ENCODE assay signal across 28 cellular contexts in the genomic region with DNA sequence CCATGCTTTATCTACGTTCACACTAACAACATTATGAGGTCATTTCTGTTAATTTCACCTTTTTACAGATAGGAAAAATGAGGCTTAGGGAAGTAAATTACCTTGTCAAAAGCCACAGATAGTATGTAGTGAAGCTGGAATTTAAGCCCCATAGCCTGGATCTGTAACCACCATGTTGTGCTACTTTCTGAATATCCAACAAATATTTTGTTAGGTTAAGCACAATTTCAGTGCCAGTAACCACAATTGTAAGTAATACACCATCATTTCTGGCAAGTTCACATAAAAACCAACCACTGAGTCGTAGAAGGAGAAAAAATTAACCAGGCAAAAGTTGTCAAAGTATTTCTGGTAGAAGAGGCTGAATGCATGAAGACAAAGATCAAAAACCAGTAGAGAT.
"Had no signal": no experiment of that assay in that cellular context is flagged by ENCODE, and none has a peak within 500 bp of the region (broad histone marks: within the 10 kb centered on the region; RNA-seq: fewer than 3 reads in every experiment).

No MANE protein-coding gene starts in this region.

- H3K9ac ChIP-seq: neural progenitor cell, parathyroid adenoma had no signal

- DNase-seq: hippocampal formation; kidney glomerular epithelial cell; left ventricle myocardium inferior; mesendoderm; naive B cell; natural killer cell; nephron progenitor cell; occipital lobe; psoas muscle; right lobe of liver; stimulated activated CD4-positive, alpha-beta T cell treated with anti-CD3 and anti-CD28 coated beads, Interleukin-12 subunit alpha, Interleukin-12 subunit beta, amount 100 ng/mL, for 4 hours; stimulated activated CD4-positive, alpha-beta T cell treated with anti-CD3 and anti-CD28 coated beads, Interleukin-15, amount 100 ng/mL, for 24 hours; stimulated activated CD4-positive, alpha-beta T cell treated with anti-CD3 and anti-CD28 coated beads, Interleukin-2, amount 100 ng/mL, for 24 hours; stimulated activated CD4-positive, alpha-beta T cell treated with anti-CD3 and anti-CD28 coated beads, Interleukin-4, amount 100 ng/mL, for 1 hour; stimulated activated naive CD4-positive, alpha-beta T cell; testis; thyroid gland; transverse colon; upper lobe of left lung had no signal

- FAIRE-seq: keratinocyte had no signal

- H3K27me3 ChIP-seq: neural progenitor cell, neutrophil, right atrium auricular region, right lobe of liver, testis, thyroid gland, transverse colon, upper lobe of left lung, vagina had no signal

- H3K4me2 ChIP-seq: neural progenitor cell had no signal

- H3K27ac ChIP-seq: left ventricle myocardium inferior, neural progenitor cell, neutrophil, parathyroid adenoma, psoas muscle, right atrium auricular region, right lobe of liver, testis, thyroid gland, transverse colon, upper lobe of left lung, vagina had no signal

- H3K4me1 ChIP-seq: neural progenitor cell, parathyroid adenoma, psoas muscle, right atrium auricular region, testis, vagina had no signal

- H3K4me1 Mint-ChIP-seq: nephron progenitor cell, neural progenitor cell had no signal

- H3K4me3 ChIP-seq: left ventricle myocardium inferior, lung, neural progenitor cell, psoas muscle, right atrium auricular region, right lobe of liver, testis, thyroid gland, transverse colon, upper lobe of left lung, vagina had no signal

- H3K36me3 Mint-ChIP-seq: naive B cell, natural killer cell, neural progenitor cell had no signal

- H3K36me3 ChIP-seq: left ventricle myocardium inferior, neural progenitor cell, neutrophil, right atrium auricular region, right lobe of liver, thyroid gland, transverse colon, upper lobe of left lung, vagina had no signal

- H3K27me3 Mint-ChIP-seq: stimulated activated naive CD8-positive, alpha-beta T cell treated with anti-CD3 and anti-CD28 coated beads, Interleukin-15, Interleukin-2, amounts not matched to agents 100 ng/mL and 50 ng/mL, for 24 hours had no signal

- H3K4me3 Mint-ChIP-seq: mesothelial cell of epicardium; naive B cell; natural killer cell; nephron progenitor cell; neural progenitor cell; stimulated activated naive CD8-positive, alpha-beta T cell treated with anti-CD3 and anti-CD28 coated beads, Interleukin-15, Interleukin-2, amounts not matched to agents 100 ng/mL and 50 ng/mL, for 24 hours had no signal

- H3K9me3 Mint-ChIP-seq: natural killer cell had no signal

- ATAC-seq: natural killer cell, psoas muscle, right lobe of liver had no signal

- H2AFZ ChIP-seq: neural progenitor cell, parathyroid adenoma had no signal

- H3K79me2 ChIP-seq: parathyroid adenoma had no signal

- H3K27ac Mint-ChIP-seq: mesothelial cell of epicardium; natural killer cell; nephron progenitor cell; neural progenitor cell; stimulated activated naive CD8-positive, alpha-beta T cell treated with anti-CD3 and anti-CD28 coated beads, Interleukin-15, Interleukin-2, amounts not matched to agents 100 ng/mL and 50 ng/mL, for 24 hours had no signal

- H3K9me3 ChIP-seq: neutrophil, psoas muscle, right atrium auricular region, right lobe of liver, testis, thyroid gland, upper lobe of left lung, vagina had no signal
